Comparison of ENCODE assay signal across 28 cellular contexts in the genomic region with DNA sequence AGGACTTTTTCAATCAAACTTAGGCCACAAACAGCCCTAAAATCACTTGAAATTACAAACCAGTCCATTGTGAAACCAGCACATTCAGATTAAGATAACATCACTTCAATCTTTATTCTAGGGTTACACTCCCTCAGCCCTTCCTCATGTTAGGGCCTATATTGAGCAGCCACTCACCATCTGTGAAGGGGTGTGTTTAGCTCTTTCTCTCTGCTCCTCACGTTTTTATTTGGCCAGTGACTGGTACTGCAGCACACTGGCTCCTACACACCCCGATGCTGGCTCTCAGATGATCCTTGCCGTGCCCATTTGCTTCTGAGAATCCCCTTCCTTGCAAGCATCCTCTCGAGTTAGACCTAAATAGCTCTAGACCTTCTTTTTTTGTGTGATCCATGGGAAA.
"Had no signal": no experiment of that assay in that cellular context is flagged by ENCODE, and none has a peak within 500 bp of the region (broad histone marks: within the 10 kb centered on the region; RNA-seq: fewer than 3 reads in every experiment).

No MANE protein-coding gene starts in this region.

- H3K27me3 ChIP-seq: hepatocyte, neutrophil, pancreas, upper lobe of right lung had no signal

- H3K79me2 ChIP-seq: hepatocyte had no signal

- H3K4me1 Mint-ChIP-seq: activated CD4-positive, alpha-beta memory T cell treated with anti-CD3 and anti-CD28 coated beads, Interleukin-2, amount 10 ng/mL, durations not matched to agents 7 days and 5 days; activated CD4-positive, alpha-beta T cell treated with anti-CD3 and anti-CD28 coated beads, Interleukin-2, amount 10 ng/mL, durations not matched to agents 24 days and 14 days; activated naive CD8-positive, alpha-beta T cell treated with anti-CD3 and anti-CD28 coated beads, Interleukin-2, amount 10 ng/mL, durations not matched to agents 7 days and 5 days; immature natural killer cell; memory B cell had no signal

- ATAC-seq: activated CD4-positive, CD25-positive, alpha-beta regulatory T cell treated with anti-CD3 and anti-CD28 coated beads, Interleukin-2, amount 50 U/mL, for 24 hours; activated T-cell treated with anti-CD3 and anti-CD28 coated beads, Interleukin-2, amount 50 U/mL, for 72 hours; left cardiac atrium; natural killer cell treated with Interleukin-12 subunit alpha and Interleukin-12 subunit beta and Interleukin-15 and Interleukin-18, amount 100 ng/mL, for 72 hours; pancreas; psoas muscle; right cardiac atrium; upper lobe of right lung had no signal

- H3K27me3 Mint-ChIP-seq: activated CD4-positive, alpha-beta memory T cell treated with anti-CD3 and anti-CD28 coated beads, Interleukin-2, amount 10 ng/mL, durations not matched to agents 7 days and 5 days; activated CD4-positive, alpha-beta T cell treated with anti-CD3 and anti-CD28 coated beads, Interleukin-2, amount 10 ng/mL, durations not matched to agents 24 days and 14 days; activated naive CD8-positive, alpha-beta T cell treated with anti-CD3 and anti-CD28 coated beads, Interleukin-2, amount 10 ng/mL, durations not matched to agents 7 days and 5 days; natural killer cell treated with Interleukin-12 subunit alpha and Interleukin-12 subunit beta and Interleukin-15 and Interleukin-18, amount 100 ng/mL, for 72 hours had no signal

- H3K4me3 ChIP-seq: hepatocyte, pancreas, psoas muscle, thoracic aorta, upper lobe of right lung had no signal

- H3K27ac Mint-ChIP-seq: activated CD4-positive, alpha-beta memory T cell treated with anti-CD3 and anti-CD28 coated beads, Interleukin-2, amount 10 ng/mL, durations not matched to agents 7 days and 5 days; activated CD4-positive, alpha-beta T cell treated with anti-CD3 and anti-CD28 coated beads, Interleukin-2, amount 10 ng/mL, durations not matched to agents 24 days and 14 days; activated naive CD4-positive, alpha-beta T cell treated with anti-CD3 and anti-CD28 coated beads for 36 hours; activated naive CD8-positive, alpha-beta T cell treated with anti-CD3 and anti-CD28 coated beads, Interleukin-2, amount 10 ng/mL, durations not matched to agents 7 days and 5 days; activated T-cell treated with anti-CD3 and anti-CD28 coated beads, Interleukin-2, amount 50 U/mL, for 72 hours; immature natural killer cell; memory B cell; natural killer cell treated with Interleukin-12 subunit alpha and Interleukin-12 subunit beta and Interleukin-15 and Interleukin-18, amount 100 ng/mL, for 72 hours; T-helper 2 cell treated with Interferon-gamma antibody and Interleukin-4, amounts not matched to agents 5 μg/mL and 100 μg/mL, for 36 hours had no signal

- H3K27ac ChIP-seq: hepatocyte, neutrophil, pancreas, psoas muscle, thoracic aorta, upper lobe of right lung, VCaP had no signal

- H3K4me1 ChIP-seq: pancreas, psoas muscle, upper lobe of right lung had no signal

- H3K4me2 ChIP-seq: hepatocyte had no signal

- H3K36me3 Mint-ChIP-seq: activated naive CD8-positive, alpha-beta T cell treated with anti-CD3 and anti-CD28 coated beads, Interleukin-2, amount 10 ng/mL, durations not matched to agents 7 days and 5 days; immature natural killer cell; memory B cell had no signal

- H3K36me3 ChIP-seq: neutrophil, pancreas, thoracic aorta, upper lobe of right lung had no signal

- H2AFZ ChIP-seq: hepatocyte had no signal

- H3K9me3 Mint-ChIP-seq: activated CD4-positive, alpha-beta T cell treated with anti-CD3 and anti-CD28 coated beads, Interleukin-2, amount 10 ng/mL, durations not matched to agents 24 days and 14 days; activated naive CD8-positive, alpha-beta T cell treated with anti-CD3 and anti-CD28 coated beads, Interleukin-2, amount 10 ng/mL, durations not matched to agents 7 days and 5 days; memory B cell had no signal

- DNase-seq: activated CD4-positive, alpha-beta memory T cell treated with anti-CD3 and anti-CD28 coated beads, Interleukin-2, amount 10 ng/mL, durations not matched to agents 7 days and 5 days; activated effector memory CD4-positive, alpha-beta T cell treated with Interleukin-2 at 50 U/mL for 16 hours; activated naive CD4-positive, alpha-beta T cell treated with anti-CD3 and anti-CD28 coated beads for 36 hours; activated naive CD8-positive, alpha-beta T cell treated with anti-CD3 and anti-CD28 coated beads, Interleukin-2, amount 10 ng/mL, durations not matched to agents 7 days and 5 days; activated T-cell treated with anti-CD3 and anti-CD28 coated beads, Interleukin-2, amount 50 U/mL, for 72 hours; amniotic stem cell; cerebellar nuclear complex; cortex of kidney; glutamatergic neuron; immature natural killer cell; left cardiac atrium; pancreas; psoas muscle; right cardiac atrium; small intestine; stimulated activated CD4-positive, alpha-beta T cell treated with anti-CD3 and anti-CD28 coated beads, Interleukin-15, amount 100 ng/mL, for 24 hours; stimulated activated CD8-positive, alpha-beta memory T cell treated with anti-CD3 and anti-CD28 coated beads, Interleukin-4, amount 100 ng/mL, for 48 hours; stimulated activated naive CD4-positive, alpha-beta T cell; upper lobe of right lung had no signal

- H3K4me3 Mint-ChIP-seq: activated CD4-positive, alpha-beta memory T cell treated with anti-CD3 and anti-CD28 coated beads, Interleukin-2, amount 10 ng/mL, durations not matched to agents 7 days and 5 days; activated CD4-positive, alpha-beta T cell treated with anti-CD3 and anti-CD28 coated beads, Interleukin-2, amount 10 ng/mL, durations not matched to agents 24 days and 14 days; activated naive CD4-positive, alpha-beta T cell treated with anti-CD3 and anti-CD28 coated beads for 36 hours; activated naive CD8-positive, alpha-beta T cell treated with anti-CD3 and anti-CD28 coated beads, Interleukin-2, amount 10 ng/mL, durations not matched to agents 7 days and 5 days; activated T-cell treated with anti-CD3 and anti-CD28 coated beads, Interleukin-2, amount 50 U/mL, for 72 hours; immature natural killer cell; memory B cell; natural killer cell treated with Interleukin-12 subunit alpha and Interleukin-12 subunit beta and Interleukin-15 and Interleukin-18, amount 100 ng/mL, for 72 hours; T-helper 2 cell treated with Interferon-gamma antibody and Interleukin-4, amounts not matched to agents 5 μg/mL and 100 μg/mL, for 36 hours had no signal

- H3K9me3 ChIP-seq: neutrophil, pancreas, psoas muscle, thoracic aorta, upper lobe of right lung had no signal
